1 cellular context compared by ENCODE assay signal in the genomic region with DNA sequence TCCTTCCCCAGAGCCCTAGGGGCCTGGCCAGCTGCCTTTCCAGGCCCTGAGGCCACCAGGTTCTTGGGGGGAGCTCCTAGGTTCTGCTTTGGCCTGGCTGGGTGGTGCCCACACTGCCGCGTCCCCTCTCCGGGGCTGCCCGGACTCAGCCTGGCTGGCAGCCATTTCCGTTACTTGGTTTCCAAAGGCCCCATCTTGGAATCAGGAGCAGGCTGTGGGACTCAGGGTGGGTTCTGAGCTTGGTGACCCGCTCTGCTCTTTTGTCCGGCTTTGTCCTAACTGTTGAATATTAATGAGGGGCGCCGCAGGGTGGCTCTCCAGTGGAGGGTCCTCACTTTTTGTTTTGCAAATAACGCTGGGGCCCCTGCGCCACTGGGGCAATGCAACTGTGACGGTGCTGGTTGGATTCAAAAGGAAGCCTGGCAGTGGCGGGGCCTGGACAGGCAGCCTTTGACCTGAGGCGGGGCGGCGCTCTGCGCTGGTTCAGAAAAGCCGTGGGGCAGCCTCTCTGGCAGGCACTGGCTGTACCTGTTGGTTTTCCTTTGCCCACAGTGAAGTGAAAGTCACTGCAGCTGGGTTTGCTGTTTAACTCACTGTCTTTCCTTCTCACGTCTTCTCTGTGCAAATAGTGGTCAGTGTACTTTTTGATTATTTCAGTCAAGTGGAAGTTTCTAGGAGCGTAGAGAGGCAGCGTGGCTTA.
A peak's percentile ranks its signal among the peaks of the same experiment; 100 is the strongest.
TF ChIP-seq lines count a peak whose summit lies in the region.

No MANE protein-coding gene starts in this region.

TF ChIP-seq in HepG2, 621 proteins besides CTCF, POLR2A, EP300 and RAD21 (continues in another document):
- TF ChIP-seq FOXP4 (CRISPR knock-in tag; IDR thresholded peaks at IDR 0.05) (peak; percentile 55; the same call in 1 of the 2 replicates), SOX6 (IDR thresholded peaks at IDR 0.05) (no peak), SOX6 (CRISPR knock-in tag; IDR thresholded peaks at IDR 0.05) (peak; percentile 67), SRSF1 (optimal IDR thresholded peaks at IDR 0.05; ENCODE audit: low read depth, low read length) (no peak), ATF7-NPFF (CRISPR knock-in tag; IDR thresholded peaks at IDR 0.05; ENCODE audit: low read depth) (0 out of 2 replicates have a peak, but pooled peaks have one; percentile 30), KLF16 (CRISPR knock-in tag; IDR thresholded peaks at IDR 0.05) (peak in 1 of 2 experiments; percentile 46; a peak in 1 of 4 replicates), ZNF292 (CRISPR knock-in tag; IDR thresholded peaks at IDR 0.05; ENCODE audit: borderline replicate concordance, low read depth) (peak; percentile 79), SP5 (CRISPR knock-in tag; IDR thresholded peaks at IDR 0.05; ENCODE audit: borderline replicate concordance, low read depth) (peak; percentile 70; the same call in 1 of the 2 replicates), ZNF280D (CRISPR knock-in tag; IDR thresholded peaks at IDR 0.05) (0 out of 2 replicates have a peak, but pooled peaks have one; percentile 66), MXD4 (CRISPR knock-in tag; IDR thresholded peaks at IDR 0.05) (0 out of 2 replicates have a peak, but pooled peaks have one; percentile 25), AFF4 (CRISPR knock-in tag; IDR thresholded peaks at IDR 0.05) (no peak), MXD1 (CRISPR knock-in tag; IDR thresholded peaks at IDR 0.05) (0 out of 2 replicates have a peak, but pooled peaks have one; percentile 15), TFDP1 (CRISPR knock-in tag; IDR thresholded peaks at IDR 0.05; ENCODE audit: borderline replicate concordance) (peak; percentile 41; the same call in 1 of the 2 replicates), ELF3 (CRISPR knock-in tag; IDR thresholded peaks at IDR 0.05) (peak; percentile 35; the same call in 1 of the 2 replicates), ZNF501 (CRISPR knock-in tag; IDR thresholded peaks at IDR 0.05) (peak; percentile 43), PPARG (CRISPR knock-in tag; conservative IDR thresholded peaks at IDR 0.05) (0 out of 2 replicates have a peak, but pooled peaks have one; percentile 17), PHF21A (CRISPR knock-in tag; IDR thresholded peaks at IDR 0.05) (peak; percentile 75), TMF1 (CRISPR knock-in tag; IDR thresholded peaks at IDR 0.05; ENCODE audit: low read depth) (no peak; the same call in 1 of the 2 replicates), POLR2AphosphoS5 (IDR thresholded peaks at IDR 0.05; ENCODE audit: low read depth, low read length) (peak; percentile 30; the same call in 1 of the 2 replicates), DBP (CRISPR knock-in tag; IDR thresholded peaks at IDR 0.05; ENCODE audit: not compliant biosample characterization) (no peak), TIGD3 (CRISPR knock-in tag; IDR thresholded peaks at IDR 0.05; ENCODE audit: borderline replicate concordance) (no peak), ZBTB7B (CRISPR knock-in tag; IDR thresholded peaks at IDR 0.05) (peak; percentile 83), RARG (CRISPR knock-in tag; IDR thresholded peaks at IDR 0.05; ENCODE audit: low read depth) (no peak), XRCC5 (optimal IDR thresholded peaks at IDR 0.05; ENCODE audit: low read length) (peak; percentile 53), FOXC1 (CRISPR knock-in tag; IDR thresholded peaks at IDR 0.05; ENCODE audit: borderline replicate concordance) (0 out of 2 replicates have a peak, but pooled peaks have one; percentile 35)
- TF ChIP-seq, protein P1, sequence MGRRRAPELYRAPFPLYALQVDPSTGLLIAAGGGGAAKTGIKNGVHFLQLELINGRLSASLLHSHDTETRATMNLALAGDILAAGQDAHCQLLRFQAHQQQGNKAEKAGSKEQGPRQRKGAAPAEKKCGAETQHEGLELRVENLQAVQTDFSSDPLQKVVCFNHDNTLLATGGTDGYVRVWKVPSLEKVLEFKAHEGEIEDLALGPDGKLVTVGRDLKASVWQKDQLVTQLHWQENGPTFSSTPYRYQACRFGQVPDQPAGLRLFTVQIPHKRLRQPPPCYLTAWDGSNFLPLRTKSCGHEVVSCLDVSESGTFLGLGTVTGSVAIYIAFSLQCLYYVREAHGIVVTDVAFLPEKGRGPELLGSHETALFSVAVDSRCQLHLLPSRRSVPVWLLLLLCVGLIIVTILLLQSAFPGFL (CRISPR knock-in tag; IDR thresholded peaks at IDR 0.05) = no peak
- TF ChIP-seq, protein P2, sequence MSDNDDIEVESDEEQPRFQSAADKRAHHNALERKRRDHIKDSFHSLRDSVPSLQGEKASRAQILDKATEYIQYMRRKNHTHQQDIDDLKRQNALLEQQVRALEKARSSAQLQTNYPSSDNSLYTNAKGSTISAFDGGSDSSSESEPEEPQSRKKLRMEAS (IDR thresholded peaks at IDR 0.05) = 0 out of 2 replicates have a peak, but pooled peaks have one; percentile 31
- TF ChIP-seq, protein P3, sequence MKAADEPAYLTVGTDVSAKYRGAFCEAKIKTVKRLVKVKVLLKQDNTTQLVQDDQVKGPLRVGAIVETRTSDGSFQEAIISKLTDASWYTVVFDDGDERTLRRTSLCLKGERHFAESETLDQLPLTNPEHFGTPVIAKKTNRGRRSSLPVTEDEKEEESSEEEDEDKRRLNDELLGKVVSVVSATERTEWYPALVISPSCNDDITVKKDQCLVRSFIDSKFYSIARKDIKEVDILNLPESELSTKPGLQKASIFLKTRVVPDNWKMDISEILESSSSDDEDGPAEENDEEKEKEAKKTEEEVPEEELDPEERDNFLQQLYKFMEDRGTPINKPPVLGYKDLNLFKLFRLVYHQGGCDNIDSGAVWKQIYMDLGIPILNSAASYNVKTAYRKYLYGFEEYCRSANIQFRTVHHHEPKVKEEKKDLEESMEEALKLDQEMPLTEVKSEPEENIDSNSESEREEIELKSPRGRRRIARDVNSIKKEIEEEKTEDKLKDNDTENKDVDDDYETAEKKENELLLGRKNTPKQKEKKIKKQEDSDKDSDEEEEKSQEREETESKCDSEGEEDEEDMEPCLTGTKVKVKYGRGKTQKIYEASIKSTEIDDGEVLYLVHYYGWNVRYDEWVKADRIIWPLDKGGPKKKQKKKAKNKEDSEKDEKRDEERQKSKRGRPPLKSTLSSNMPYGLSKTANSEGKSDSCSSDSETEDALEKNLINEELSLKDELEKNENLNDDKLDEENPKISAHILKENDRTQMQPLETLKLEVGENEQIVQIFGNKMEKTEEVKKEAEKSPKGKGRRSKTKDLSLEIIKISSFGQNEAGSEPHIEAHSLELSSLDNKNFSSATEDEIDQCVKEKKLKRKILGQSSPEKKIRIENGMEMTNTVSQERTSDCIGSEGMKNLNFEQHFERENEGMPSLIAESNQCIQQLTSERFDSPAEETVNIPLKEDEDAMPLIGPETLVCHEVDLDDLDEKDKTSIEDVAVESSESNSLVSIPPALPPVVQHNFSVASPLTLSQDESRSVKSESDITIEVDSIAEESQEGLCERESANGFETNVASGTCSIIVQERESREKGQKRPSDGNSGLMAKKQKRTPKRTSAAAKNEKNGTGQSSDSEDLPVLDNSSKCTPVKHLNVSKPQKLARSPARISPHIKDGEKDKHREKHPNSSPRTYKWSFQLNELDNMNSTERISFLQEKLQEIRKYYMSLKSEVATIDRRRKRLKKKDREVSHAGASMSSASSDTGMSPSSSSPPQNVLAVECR (CRISPR knock-in tag; IDR thresholded peaks at IDR 0.05; ENCODE audit: borderline replicate concordance) = peak; percentile 23; the same call in 1 of the 2 replicates
- TF ChIP-seq, protein P4, sequence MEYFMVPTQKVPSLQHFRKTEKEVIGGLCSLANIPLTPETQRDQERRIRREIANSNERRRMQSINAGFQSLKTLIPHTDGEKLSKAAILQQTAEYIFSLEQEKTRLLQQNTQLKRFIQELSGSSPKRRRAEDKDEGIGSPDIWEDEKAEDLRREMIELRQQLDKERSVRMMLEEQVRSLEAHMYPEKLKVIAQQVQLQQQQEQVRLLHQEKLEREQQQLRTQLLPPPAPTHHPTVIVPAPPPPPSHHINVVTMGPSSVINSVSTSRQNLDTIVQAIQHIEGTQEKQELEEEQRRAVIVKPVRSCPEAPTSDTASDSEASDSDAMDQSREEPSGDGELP (IDR thresholded peaks at IDR 0.05; ENCODE audit: borderline replicate concordance, low read depth) = peak; percentile 19; the same call in 1 of the 2 replicates
